In genomic region chr9:92764988-92765936, GRCh38 we compare ENCODE assay signal across 8 cellular contexts. TPM values are rescaled to one million over a fixed set of nuclear protein-coding genes. Genes with fewer than 3 reads are reported as not detected.
A peak's percentile ranks its signal among the peaks of the same experiment; 100 is the strongest.
DNase-seq lines count a peak whose midpoint lies in the region; ATAC-seq and TF ChIP-seq lines count a peak whose summit lies in the region.

No MANE protein-coding gene starts in this region.

- DNase-seq in GF-D8 (lab: John Stamatoyannopoulos, UW) (peak; percentile 90), H9 (peak; percentile 98), RWPE2 (ENCODE audit: low spot score) (peak; percentile 99), fibroblast of the conjunctiva (ENCODE audit: low read depth) (peak; percentile 97)
- DNase-seq in activated effector memory CD4-positive, alpha-beta T cell treated with anti-CD3 and anti-CD28 coated beads, Interleukin-2, amount 50 U/mL, for 16 hours: peak; percentile 99
- peak; percentile 98 to 99 for DNase-seq in stimulated activated naive CD8-positive, alpha-beta T cell treated with anti-CD3 and anti-CD28 coated beads, Interleukin-15, amount 100 ng/mL, for 72 hours

- H3K79me1 ChIP-seq in H9 (ENCODE audit: insufficient read depth, low read depth, low read length, poor library complexity, severe bottlenecking): no peaks in the 10 kb centered on the region

- H3K36me3 ChIP-seq in Loucy (ENCODE audit: insufficient read depth, low read length): no peaks in the 10 kb centered on the region
- H3K36me3 ChIP-seq in RWPE2 (ENCODE audit: low read depth): no peaks in the 10 kb centered on the region
- no peaks in the 10 kb centered on the region for H3K36me3 ChIP-seq in neural cell (ENCODE audit: insufficient read depth, low read length)

- H2BK20ac ChIP-seq in H9 (ENCODE audit: low read depth, low read length, poor library complexity, severe bottlenecking): no peak overlapping the region

- H4K5ac ChIP-seq in H9 (ENCODE audit: insufficient read length, low read depth, low read length): no peak overlapping the region

- H3K23me2 ChIP-seq in H9 (ENCODE audit: insufficient read length, low read depth, low read length, poor library complexity, severe bottlenecking): peaks cover 6% of the 10 kb centered on the region

- no peak overlapping the region for H2BK15ac ChIP-seq in H9 (ENCODE audit: low read depth, low read length)

- peak; percentile 89 for ATAC-seq in RWPE2 (ENCODE audit: low read depth)
- peak; percentile 94 for ATAC-seq in stimulated activated naive CD8-positive, alpha-beta T cell treated with anti-CD3 and anti-CD28 coated beads, Interleukin-15, amount 100 ng/mL, for 72 hours

- no peaks in the 10 kb centered on the region for H3K9me3 Mint-ChIP-seq in H9
- no peaks in the 10 kb centered on the region for H3K9me3 Mint-ChIP-seq in stimulated activated naive CD8-positive, alpha-beta T cell treated with anti-CD3 and anti-CD28 coated beads, Interleukin-15, amount 100 ng/mL, for 72 hours

- 0 out of 2 replicates have a peak, but pooled peaks cover 2% of the 10 kb centered on the region for H3F3A ChIP-seq in Loucy (ENCODE audit: low read depth)
- peaks cover 9% of the 10 kb centered on the region for H3F3A ChIP-seq in neural cell (ENCODE audit: insufficient read depth, low read length, poor library complexity, severe bottlenecking)

- H3K4me3 ChIP-seq in Loucy (ENCODE audit: low read length, poor library complexity, severe bottlenecking) (peak overlapping the region; percentile 93), RWPE2 (ENCODE audit: severe bottlenecking) (peak overlapping the region; percentile 78), neural cell (ENCODE audit: low read length) (peak overlapping the region; percentile 97)

- peak; percentile 64 for TF ChIP-seq EP300 in neural cell (conservative IDR thresholded peaks at IDR 0.05; ENCODE audit: poor library complexity, severe bottlenecking)

- no peaks in the 10 kb centered on the region for H3K36me3 Mint-ChIP-seq in H9 (ENCODE audit: insufficient read depth in 1 of 3, low read depth in 3 of 3)

- no peak overlapping the region; the same call in 1 of the 2 replicates for H3K4ac ChIP-seq in H9 (ENCODE audit: low read depth, low read length)

- H4K8ac ChIP-seq in H9 (replicated peaks; ENCODE audit: insufficient read length, low read depth, low read length): no peak overlapping the region

- H2BK12ac ChIP-seq in H9 (ENCODE audit: insufficient read length, low read depth, low read length): peak overlapping the region; percentile 42

- TF ChIP-seq CTCF in H9 (conservative IDR thresholded peaks at IDR 0.05) (peak; percentile 96), Loucy (conservative IDR thresholded peaks at IDR 0.05; ENCODE audit: low read length) (peak; percentile 87), RWPE2 (IDR thresholded peaks at IDR 0.05; ENCODE audit: poor library complexity, severe bottlenecking) (peak; percentile 98), neural cell (IDR thresholded peaks at IDR 0.05; ENCODE audit: poor library complexity, severe bottlenecking) (peak; percentile 98)

- peak overlapping the region; percentile 91 to 98 (median 98); a peak in 6 of 7 replicates for H3K27ac Mint-ChIP-seq in H9
- H3K27ac Mint-ChIP-seq in stimulated activated naive CD8-positive, alpha-beta T cell treated with anti-CD3 and anti-CD28 coated beads, Interleukin-15, amount 100 ng/mL, for 72 hours: peak overlapping the region; percentile 46 to 98

- H3T11ph ChIP-seq in H9 (ENCODE audit: low read length): no peak overlapping the region

- peaks cover 33 to 42% of the 10 kb centered on the region in 2 experiments for H3K4me1 Mint-ChIP-seq in H9
- H3K4me1 Mint-ChIP-seq in stimulated activated naive CD8-positive, alpha-beta T cell treated with anti-CD3 and anti-CD28 coated beads, Interleukin-15, amount 100 ng/mL, for 72 hours: peaks cover 44% of the 10 kb centered on the region

- H3K79me2 ChIP-seq in H9 (ENCODE audit: insufficient read depth, low read length): peaks cover 31% of the 10 kb centered on the region; the same call in 1 of the 2 replicates
- peaks cover 43% of the 10 kb centered on the region for H3K79me2 ChIP-seq in Loucy (ENCODE audit: insufficient read depth, low read length)
- H3K79me2 ChIP-seq in neural cell (replicated peaks; ENCODE audit: insufficient read depth, low read length): peaks cover 36% of the 10 kb centered on the region

- peak; percentile 70 for TF ChIP-seq RAD21 in neural cell (conservative IDR thresholded peaks at IDR 0.05)

- H3K4me1 ChIP-seq in H9 (ENCODE audit: insufficient read depth, low read length): peaks cover 6% of the 10 kb centered on the region; the same call in 1 of the 2 replicates
- peaks cover 50% of the 10 kb centered on the region for H3K4me1 ChIP-seq in Loucy (ENCODE audit: insufficient read depth, low read length, poor library complexity, severe bottlenecking)
- peaks cover 9% of the 10 kb centered on the region for H3K4me1 ChIP-seq in RWPE2 (ENCODE audit: insufficient read depth, poor library complexity, severe bottlenecking)

- peak overlapping the region; percentile 94 for H2BK120ac ChIP-seq in H9 (ENCODE audit: low read depth, low read length, poor library complexity, severe bottlenecking)

- peak overlapping the region; percentile 95 for H3K18ac ChIP-seq in H9 (ENCODE audit: insufficient read length, low read depth, low read length)

- H3K4me2 ChIP-seq in H9 (ENCODE audit: insufficient read depth, insufficient read length, low read length): peak overlapping the region; percentile 88
- H3K4me2 ChIP-seq in Loucy (ENCODE audit: low read depth, low read length, poor library complexity, severe bottlenecking): peak overlapping the region; percentile 94
- H3K4me2 ChIP-seq in neural cell (ENCODE audit: low read length): peak overlapping the region; percentile 16

- peak overlapping the region; percentile 99 for H3K14ac ChIP-seq in H9 (ENCODE audit: insufficient read depth, low read length)

- H3K27me3 ChIP-seq in H9 (ENCODE audit: insufficient read depth, low read length) (no peaks in the 10 kb centered on the region), Loucy (ENCODE audit: insufficient read depth, low read length, poor library complexity, severe bottlenecking) (no peaks in the 10 kb centered on the region), RWPE2 (ENCODE audit: insufficient read depth, poor library complexity, severe bottlenecking) (no peaks in the 10 kb centered on the region), neural cell (ENCODE audit: insufficient read depth, low read depth, low read length) (no peaks in the 10 kb centered on the region)

- no peak overlapping the region for H4K91ac ChIP-seq in H9 (ENCODE audit: insufficient read length, low read depth, low read length)

- H3K9me3 ChIP-seq in H9 (ENCODE audit: control insufficient read depth, low read depth, low read length): no peaks in the 10 kb centered on the region
- no peaks in the 10 kb centered on the region for H3K9me3 ChIP-seq in Loucy (ENCODE audit: insufficient read depth, low read depth, low read length)
- no peaks in the 10 kb centered on the region for H3K9me3 ChIP-seq in RWPE2 (ENCODE audit: severe bottlenecking)
- no peaks in the 10 kb centered on the region for H3K9me3 ChIP-seq in neural cell (ENCODE audit: low read length)

- no CpG with 5 or more reads among the region's 75 CpGs for WGBS in H9 (ENCODE audit: extremely low coverage, insufficient read length, low lambda C conversion rate)

- H3K27me3 Mint-ChIP-seq in H9 (ENCODE audit: low read depth): peaks cover 6% of the 10 kb centered on the region; the same call in 1 of the 2 replicates
- H3K27me3 Mint-ChIP-seq in stimulated activated naive CD8-positive, alpha-beta T cell treated with anti-CD3 and anti-CD28 coated beads, Interleukin-15, amount 100 ng/mL, for 72 hours: no peaks in the 10 kb centered on the region

- H2AFZ ChIP-seq in H9 (ENCODE audit: low read length): no peak overlapping the region
- peak overlapping the region; percentile 94 for H2AFZ ChIP-seq in Loucy (ENCODE audit: low read length)
- H2AFZ ChIP-seq in neural cell (ENCODE audit: low read depth, low read length): peak overlapping the region; percentile 87

- H3K9ac ChIP-seq in H9 (ENCODE audit: extremely low read depth, insufficient read length, low read length) (peak overlapping the region; percentile 73), Loucy (ENCODE audit: low read depth, low read length, poor library complexity, severe bottlenecking) (peak overlapping the region; percentile 97), neural cell (ENCODE audit: low read length) (peak overlapping the region; percentile 93)

- peak overlapping the region; percentile 83 for H2BK5ac ChIP-seq in H9 (ENCODE audit: insufficient read length, low read length)

- peak overlapping the region; percentile 7 for H3K27ac ChIP-seq in H9 (ENCODE audit: insufficient read length, low read depth, low read length)
- H3K27ac ChIP-seq in RWPE2 (ENCODE audit: poor library complexity, severe bottlenecking): peak overlapping the region; percentile 77
- H3K27ac ChIP-seq in neural cell (ENCODE audit: low read length): peak overlapping the region; percentile 95

- H3K9me2 ChIP-seq in Loucy (replicated peaks; ENCODE audit: low read depth, low read length) (no peaks in the 10 kb centered on the region), neural cell (ENCODE audit: insufficient read depth, low read length) (no peaks in the 10 kb centered on the region)

- H2AK5ac ChIP-seq in H9 (ENCODE audit: insufficient read length, low read length): no peak overlapping the region

- H3K56ac ChIP-seq in H9 (ENCODE audit: insufficient read length, low read depth, low read length): no peak overlapping the region

- H4K20me1 ChIP-seq in H9 (ENCODE audit: control insufficient read depth, insufficient read depth, insufficient read length) (no peaks in the 10 kb centered on the region), Loucy (ENCODE audit: insufficient read depth, low read length, poor library complexity, severe bottlenecking) (peaks cover 41% of the 10 kb centered on the region), neural cell (ENCODE audit: insufficient read depth) (peaks cover 3% of the 10 kb centered on the region)

- peak overlapping the region; percentile 86 to 91 for H3K4me3 Mint-ChIP-seq in H9
- peak overlapping the region; percentile 85 to 93 for H3K4me3 Mint-ChIP-seq in stimulated activated naive CD8-positive, alpha-beta T cell treated with anti-CD3 and anti-CD28 coated beads, Interleukin-15, amount 100 ng/mL, for 72 hours

- no peak overlapping the region for H3K23ac ChIP-seq in H9 (ENCODE audit: insufficient read length, low read depth, low read length)

RNA-seq across cellular contexts. Expression of gene BICD2, which starts 0.6 kb away (rescaled TPM):
- total RNA-seq in H9 (2021): 21.2 and 22.3 TPM in 2 replicates
- polyA plus RNA-seq in neural cell: 22.4 and 24.7 TPM in 2 replicates
- polyA minus RNA-seq in neural cell: 50.8 and 54.5 TPM in 2 replicates

Comparison
In these comparisons a context has a peak if more than half of its experiments do, and no peak if none do; other contexts are left out.
1. Peak in every context shown above with its lines: DNase-seq, ATAC-seq, H3K4me3 ChIP-seq and H3K27ac ChIP-seq.
2. H3K27ac ChIP-seq: peak in every context shown above with its lines; median percentile 95 in neural cell; 77 in RWPE2; 7 in H9.
3. H3K4me2 ChIP-seq: peak in every context shown above with its lines; median percentile 94 in Loucy; 88 in H9; 16 in neural cell.